ENCODE assay signal across 1 cellular context in the genomic region with DNA sequence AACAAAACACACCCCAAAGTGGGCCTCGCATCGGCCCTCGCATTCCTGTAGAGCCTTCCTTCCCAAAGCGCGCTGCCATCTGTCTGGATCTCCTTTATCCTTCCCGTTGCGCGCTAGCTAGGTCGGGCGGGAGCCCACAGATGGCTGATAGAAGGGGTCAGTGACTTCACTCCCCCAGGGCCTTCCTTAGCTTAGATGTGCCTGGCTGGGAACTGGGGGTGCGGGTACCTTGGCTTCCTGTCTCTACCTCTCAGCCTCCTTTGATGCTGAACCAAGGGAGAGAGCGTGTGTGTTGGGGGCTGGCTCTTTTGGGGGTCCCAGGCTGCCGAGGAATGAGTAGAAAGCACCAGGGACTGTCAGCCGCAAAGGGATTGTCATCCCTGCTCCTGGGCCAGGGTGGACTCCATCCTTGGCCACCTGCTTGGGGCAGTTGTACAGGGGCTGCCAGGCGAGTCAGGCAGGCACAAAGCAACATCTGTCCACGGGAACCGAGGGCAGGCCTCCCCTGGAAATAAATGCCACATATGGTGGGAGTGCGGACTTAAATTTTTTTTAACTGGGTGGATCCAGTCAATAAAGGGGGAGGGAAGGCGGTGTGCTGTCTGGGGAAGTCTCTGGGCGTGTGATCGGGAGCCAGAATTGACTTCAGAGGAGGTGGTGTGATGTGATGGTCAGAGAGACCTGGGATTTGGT.
TF ChIP-seq lines count a peak whose summit lies in the region.

No MANE protein-coding gene starts in this region.

TF ChIP-seq in K562, 482 proteins besides CTCF, POLR2A, EP300 and RAD21 (continued from another document):
- TF ChIP-seq, protein P1, sequence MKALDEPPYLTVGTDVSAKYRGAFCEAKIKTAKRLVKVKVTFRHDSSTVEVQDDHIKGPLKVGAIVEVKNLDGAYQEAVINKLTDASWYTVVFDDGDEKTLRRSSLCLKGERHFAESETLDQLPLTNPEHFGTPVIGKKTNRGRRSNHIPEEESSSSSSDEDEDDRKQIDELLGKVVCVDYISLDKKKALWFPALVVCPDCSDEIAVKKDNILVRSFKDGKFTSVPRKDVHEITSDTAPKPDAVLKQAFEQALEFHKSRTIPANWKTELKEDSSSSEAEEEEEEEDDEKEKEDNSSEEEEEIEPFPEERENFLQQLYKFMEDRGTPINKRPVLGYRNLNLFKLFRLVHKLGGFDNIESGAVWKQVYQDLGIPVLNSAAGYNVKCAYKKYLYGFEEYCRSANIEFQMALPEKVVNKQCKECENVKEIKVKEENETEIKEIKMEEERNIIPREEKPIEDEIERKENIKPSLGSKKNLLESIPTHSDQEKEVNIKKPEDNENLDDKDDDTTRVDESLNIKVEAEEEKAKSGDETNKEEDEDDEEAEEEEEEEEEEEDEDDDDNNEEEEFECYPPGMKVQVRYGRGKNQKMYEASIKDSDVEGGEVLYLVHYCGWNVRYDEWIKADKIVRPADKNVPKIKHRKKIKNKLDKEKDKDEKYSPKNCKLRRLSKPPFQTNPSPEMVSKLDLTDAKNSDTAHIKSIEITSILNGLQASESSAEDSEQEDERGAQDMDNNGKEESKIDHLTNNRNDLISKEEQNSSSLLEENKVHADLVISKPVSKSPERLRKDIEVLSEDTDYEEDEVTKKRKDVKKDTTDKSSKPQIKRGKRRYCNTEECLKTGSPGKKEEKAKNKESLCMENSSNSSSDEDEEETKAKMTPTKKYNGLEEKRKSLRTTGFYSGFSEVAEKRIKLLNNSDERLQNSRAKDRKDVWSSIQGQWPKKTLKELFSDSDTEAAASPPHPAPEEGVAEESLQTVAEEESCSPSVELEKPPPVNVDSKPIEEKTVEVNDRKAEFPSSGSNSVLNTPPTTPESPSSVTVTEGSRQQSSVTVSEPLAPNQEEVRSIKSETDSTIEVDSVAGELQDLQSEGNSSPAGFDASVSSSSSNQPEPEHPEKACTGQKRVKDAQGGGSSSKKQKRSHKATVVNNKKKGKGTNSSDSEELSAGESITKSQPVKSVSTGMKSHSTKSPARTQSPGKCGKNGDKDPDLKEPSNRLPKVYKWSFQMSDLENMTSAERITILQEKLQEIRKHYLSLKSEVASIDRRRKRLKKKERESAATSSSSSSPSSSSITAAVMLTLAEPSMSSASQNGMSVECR (CRISPR knock-in tag; IDR thresholded peaks at IDR 0.05), result 0 out of 2 replicates have a peak, but pooled peaks have one; percentile 7
- TF ChIP-seq ZBTB7A (IDR thresholded peaks at IDR 0.05; ENCODE audit: borderline replicate concordance, control insufficient read depth, low read depth, low read length) (peak; percentile 67; the same call in 1 of the 2 replicates), RUNX1 (IDR thresholded peaks at IDR 0.05; ENCODE audit: low read depth) (0 out of 2 replicates have a peak, but pooled peaks have one; percentile 31), ETV5 (CRISPR knock-in tag; IDR thresholded peaks at IDR 0.05; ENCODE audit: low read depth) (peak; percentile 50; the same call in 1 of the 2 replicates), ZFPM2 (CRISPR knock-in tag; IDR thresholded peaks at IDR 0.05) (no peak), NR4A1 (CRISPR knock-in tag; IDR thresholded peaks at IDR 0.05) (0 out of 2 replicates have a peak, but pooled peaks have one; percentile 12), NR4A1 (tag; IDR thresholded peaks at IDR 0.05) (no peak), GATA2 (CRISPR knock-in tag; IDR thresholded peaks at IDR 0.05) (peak; percentile 31; the same call in 1 of the 2 replicates), EP400 (IDR thresholded peaks at IDR 0.05) (0 out of 2 replicates have a peak, but pooled peaks have one; percentile 21), MBD1 (CRISPR knock-in tag; IDR thresholded peaks at IDR 0.05) (no peak), ZBTB17 (CRISPR knock-in tag; IDR thresholded peaks at IDR 0.05) (no peak), CBFA2T3 (IDR thresholded peaks at IDR 0.05) (peak; percentile 39; the same call in 1 of the 2 replicates), EGR1 (conservative IDR thresholded peaks at IDR 0.05) (0 out of 2 replicates have a peak, but pooled peaks have one; percentile 36), JUND (IDR thresholded peaks at IDR 0.05; ENCODE audit: borderline replicate concordance, low read depth, low read length) (peak; percentile 7; the same call in 1 of the 2 replicates), JUND (tag; IDR thresholded peaks at IDR 0.05; ENCODE audit: borderline replicate concordance, low read depth, low read length) (no peak), TCFL5 (CRISPR knock-in tag; conservative IDR thresholded peaks at IDR 0.05) (no peak), DDX20 (tag; IDR thresholded peaks at IDR 0.05; ENCODE audit: low read depth) (no peak), RBBP5 (IDR thresholded peaks at IDR 0.05; ENCODE audit: borderline replicate concordance, insufficient read depth, low read length, poor library complexity, severe bottlenecking) (peak; percentile 3), ZNF639 (CRISPR knock-in tag; conservative IDR thresholded peaks at IDR 0.05 in 1 of 2, IDR thresholded peaks at IDR 0.05 in 1 of 2) (peak in 1 of 2 experiments; percentile 46; a peak in 1 of 4 replicates)
- TF ChIP-seq, protein P2, sequence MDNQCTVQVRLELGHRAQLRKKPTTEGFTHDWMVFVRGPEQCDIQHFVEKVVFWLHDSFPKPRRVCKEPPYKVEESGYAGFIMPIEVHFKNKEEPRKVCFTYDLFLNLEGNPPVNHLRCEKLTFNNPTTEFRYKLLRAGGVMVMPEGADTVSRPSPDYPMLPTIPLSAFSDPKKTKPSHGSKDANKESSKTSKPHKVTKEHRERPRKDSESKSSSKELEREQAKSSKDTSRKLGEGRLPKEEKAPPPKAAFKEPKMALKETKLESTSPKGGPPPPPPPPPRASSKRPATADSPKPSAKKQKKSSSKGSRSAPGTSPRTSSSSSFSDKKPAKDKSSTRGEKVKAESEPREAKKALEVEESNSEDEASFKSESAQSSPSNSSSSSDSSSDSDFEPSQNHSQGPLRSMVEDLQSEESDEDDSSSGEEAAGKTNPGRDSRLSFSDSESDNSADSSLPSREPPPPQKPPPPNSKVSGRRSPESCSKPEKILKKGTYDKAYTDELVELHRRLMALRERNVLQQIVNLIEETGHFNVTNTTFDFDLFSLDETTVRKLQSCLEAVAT (IDR thresholded peaks at IDR 0.05), result 0 out of 4 replicates have a peak, but pooled peaks of 1 of the 2 experiments have one; percentile 8
- TF ChIP-seq, protein P3, sequence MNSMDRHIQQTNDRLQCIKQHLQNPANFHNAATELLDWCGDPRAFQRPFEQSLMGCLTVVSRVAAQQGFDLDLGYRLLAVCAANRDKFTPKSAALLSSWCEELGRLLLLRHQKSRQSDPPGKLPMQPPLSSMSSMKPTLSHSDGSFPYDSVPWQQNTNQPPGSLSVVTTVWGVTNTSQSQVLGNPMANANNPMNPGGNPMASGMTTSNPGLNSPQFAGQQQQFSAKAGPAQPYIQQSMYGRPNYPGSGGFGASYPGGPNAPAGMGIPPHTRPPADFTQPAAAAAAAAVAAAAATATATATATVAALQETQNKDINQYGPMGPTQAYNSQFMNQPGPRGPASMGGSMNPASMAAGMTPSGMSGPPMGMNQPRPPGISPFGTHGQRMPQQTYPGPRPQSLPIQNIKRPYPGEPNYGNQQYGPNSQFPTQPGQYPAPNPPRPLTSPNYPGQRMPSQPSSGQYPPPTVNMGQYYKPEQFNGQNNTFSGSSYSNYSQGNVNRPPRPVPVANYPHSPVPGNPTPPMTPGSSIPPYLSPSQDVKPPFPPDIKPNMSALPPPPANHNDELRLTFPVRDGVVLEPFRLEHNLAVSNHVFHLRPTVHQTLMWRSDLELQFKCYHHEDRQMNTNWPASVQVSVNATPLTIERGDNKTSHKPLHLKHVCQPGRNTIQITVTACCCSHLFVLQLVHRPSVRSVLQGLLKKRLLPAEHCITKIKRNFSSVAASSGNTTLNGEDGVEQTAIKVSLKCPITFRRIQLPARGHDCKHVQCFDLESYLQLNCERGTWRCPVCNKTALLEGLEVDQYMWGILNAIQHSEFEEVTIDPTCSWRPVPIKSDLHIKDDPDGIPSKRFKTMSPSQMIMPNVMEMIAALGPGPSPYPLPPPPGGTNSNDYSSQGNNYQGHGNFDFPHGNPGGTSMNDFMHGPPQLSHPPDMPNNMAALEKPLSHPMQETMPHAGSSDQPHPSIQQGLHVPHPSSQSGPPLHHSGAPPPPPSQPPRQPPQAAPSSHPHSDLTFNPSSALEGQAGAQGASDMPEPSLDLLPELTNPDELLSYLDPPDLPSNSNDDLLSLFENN (IDR thresholded peaks at IDR 0.05; ENCODE audit: low read depth in 2 of 2, low read length in 2 of 2), result 0 out of 4 replicates have a peak, but pooled peaks of 1 of the 2 experiments have one; percentile 3
TF ChIP-seq in K562: peak in this region for 17.
